Comparison of ENCODE assay signal across 7 cellular contexts in genomic region chr9:124774131-124774978, GRCh38. TPM values are rescaled to one million over a fixed set of nuclear protein-coding genes. Genes with fewer than 3 reads are reported as not detected.
DNase-seq lines count a peak whose midpoint lies in the region; FAIRE-seq and TF ChIP-seq lines count a peak whose summit lies in the region.

No MANE protein-coding gene starts in this region.

- intact Hi-C loops in transverse colon (cut with DNase I; ENCODE audit: low total_unique reads): loop anchor here (10.0 kb wide), 1 partner anchor 1040 kb away; no protein-coding TSS in a partner anchor

- H3K9ac ChIP-seq in Loucy (ENCODE audit: low read depth, low read length, poor library complexity, severe bottlenecking) (no peak overlapping the region), parathyroid adenoma (no peak overlapping the region)

- no peaks in the 10 kb centered on the region for H3K27me3 ChIP-seq in Loucy (ENCODE audit: insufficient read depth, low read length, poor library complexity, severe bottlenecking)
- no peaks in the 10 kb centered on the region for H3K27me3 ChIP-seq in parathyroid adenoma (ENCODE audit: control insufficient read depth, insufficient read depth, low read length)
- H3K27me3 ChIP-seq in transverse colon: peaks cover 40% of the 10 kb centered on the region

- no peak for FAIRE-seq in frontal cortex (lab: Jason Lieb, UNC)

- 0 out of 2 replicates have a peak overlapping the region, but pooled peaks have one; percentile 52 for H2AFZ ChIP-seq in Loucy (ENCODE audit: low read length)
- H2AFZ ChIP-seq in parathyroid adenoma: no peak overlapping the region

- no peaks in the 10 kb centered on the region for H3K9me2 ChIP-seq in Loucy (replicated peaks; ENCODE audit: low read depth, low read length)

- H3K36me3 ChIP-seq in Loucy (ENCODE audit: insufficient read depth, low read length) (no peaks in the 10 kb centered on the region), parathyroid adenoma (ENCODE audit: control insufficient read depth, insufficient read depth, low read length) (no peaks in the 10 kb centered on the region), transverse colon (no peaks in the 10 kb centered on the region)

- H3K9me3 ChIP-seq in Loucy (ENCODE audit: insufficient read depth, low read depth, low read length): no peaks in the 10 kb centered on the region
- no peaks in the 10 kb centered on the region for H3K9me3 ChIP-seq in parathyroid adenoma (ENCODE audit: control insufficient read depth, low read length)
- H3K9me3 ChIP-seq in transverse colon: no peaks in the 10 kb centered on the region

- H3K4me3 ChIP-seq in GM12875 (ENCODE audit: low read depth, low read length): no peak overlapping the region
- H3K4me3 ChIP-seq in Loucy (ENCODE audit: low read length, poor library complexity, severe bottlenecking): no peak overlapping the region
- no peak overlapping the region for H3K4me3 ChIP-seq in parathyroid adenoma (ENCODE audit: low read depth, low read length)
- H3K4me3 ChIP-seq in transverse colon: no peak overlapping the region

- H3K4me2 ChIP-seq in Loucy (ENCODE audit: low read depth, low read length, poor library complexity, severe bottlenecking) (no peak overlapping the region), parathyroid adenoma (ENCODE audit: low read length) (no peak overlapping the region)

- H3K27ac ChIP-seq in parathyroid adenoma (no peak overlapping the region), transverse colon (no peak overlapping the region)

- no peak for TF ChIP-seq POLR2A in transverse colon (IDR thresholded peaks at IDR 0.05)

- H3F3A ChIP-seq in Loucy (ENCODE audit: low read depth): 0 out of 2 replicates have a peak, but pooled peaks cover 3% of the 10 kb centered on the region

- H3K79me2 ChIP-seq in Loucy (ENCODE audit: insufficient read depth, low read length): peaks cover 10% of the 10 kb centered on the region
- no peaks in the 10 kb centered on the region for H3K79me2 ChIP-seq in parathyroid adenoma

- H3K4me1 ChIP-seq in Loucy (ENCODE audit: insufficient read depth, low read length, poor library complexity, severe bottlenecking): peaks cover 7% of the 10 kb centered on the region
- no peaks in the 10 kb centered on the region for H3K4me1 ChIP-seq in parathyroid adenoma
- H3K4me1 ChIP-seq in transverse colon: peaks cover 3 to 42% (median 30%) of the 10 kb centered on the region in 4 donors

- peaks cover 1% of the 10 kb centered on the region for H4K20me1 ChIP-seq in Loucy (ENCODE audit: insufficient read depth, low read length, poor library complexity, severe bottlenecking)

- WGBS in transverse colon (ENCODE audit: low coverage in 1 of 2), 2 donors: 22 to 31% methylated on average over 5 to 15 of the region's 15 CpGs

- peak; percentile 41 for DNase-seq in SHP77 treated with DMSO at 0.1 percent for 48 hours (lab: John Stamatoyannopoulos, UW)
- peak; percentile 68 for DNase-seq in activated effector memory CD4-positive, alpha-beta T cell treated with Interleukin-2 at 50 U/mL for 16 hours
- DNase-seq in frontal cortex (ENCODE audit: low spot score in 2 of 2): peak; percentile 86 to 87
- peak; percentile 89 for DNase-seq in transverse colon

- in situ Hi-C loops in transverse colon (cut with MboI; ENCODE audit: low pct_ligation_motif_present in 1 of 4, low pct_unique_long_range_greater_than_20kb in 1 of 4, low sequenced_read_pairs in 3 of 4): loop anchor here in 3 of 4 donors (5.0 to 10.0 kb wide), 4 partner anchors 78 to 600 kb away; partner anchors contain the start of genes SCAI (in 1 of the 3) and WDR38 (in 1 of the 3)

- TF ChIP-seq CTCF in GM12875 (IDR thresholded peaks at IDR 0.05; ENCODE audit: borderline replicate concordance, insufficient read depth, low read depth, low read length) (peak; percentile 83), Loucy (conservative IDR thresholded peaks at IDR 0.05; ENCODE audit: low read length) (peak; percentile 79), parathyroid adenoma (IDR thresholded peaks at IDR 0.05) (peak; percentile 57), transverse colon (IDR thresholded peaks at IDR 0.05) (peak; percentile 76 to 90 (median 84))

- no peak for TF ChIP-seq EP300 in transverse colon (IDR thresholded peaks at IDR 0.05; ENCODE audit: low read depth)

RNA-seq across cellular contexts. Expression of gene OLFML2A, which starts 2.6 kb away (rescaled TPM):
- total RNA-seq in frontal cortex (1.6 TPM), transverse colon (10 to 100 TPM in 3 of 4 donors, 1 to 10 TPM in 1; 9.4 to 59.1 (median 16.0) TPM)

RNA-seq across cellular contexts. Expression of gene NR6A1, which starts 3.2 kb away (rescaled TPM):
- 1.6 TPM for total RNA-seq in frontal cortex
- 10 to 100 TPM in 3 of 4 donors, 1 to 10 TPM in 1; 9.7 to 14.6 (median 12.5) TPM for total RNA-seq in transverse colon
